In the genomic region with DNA sequence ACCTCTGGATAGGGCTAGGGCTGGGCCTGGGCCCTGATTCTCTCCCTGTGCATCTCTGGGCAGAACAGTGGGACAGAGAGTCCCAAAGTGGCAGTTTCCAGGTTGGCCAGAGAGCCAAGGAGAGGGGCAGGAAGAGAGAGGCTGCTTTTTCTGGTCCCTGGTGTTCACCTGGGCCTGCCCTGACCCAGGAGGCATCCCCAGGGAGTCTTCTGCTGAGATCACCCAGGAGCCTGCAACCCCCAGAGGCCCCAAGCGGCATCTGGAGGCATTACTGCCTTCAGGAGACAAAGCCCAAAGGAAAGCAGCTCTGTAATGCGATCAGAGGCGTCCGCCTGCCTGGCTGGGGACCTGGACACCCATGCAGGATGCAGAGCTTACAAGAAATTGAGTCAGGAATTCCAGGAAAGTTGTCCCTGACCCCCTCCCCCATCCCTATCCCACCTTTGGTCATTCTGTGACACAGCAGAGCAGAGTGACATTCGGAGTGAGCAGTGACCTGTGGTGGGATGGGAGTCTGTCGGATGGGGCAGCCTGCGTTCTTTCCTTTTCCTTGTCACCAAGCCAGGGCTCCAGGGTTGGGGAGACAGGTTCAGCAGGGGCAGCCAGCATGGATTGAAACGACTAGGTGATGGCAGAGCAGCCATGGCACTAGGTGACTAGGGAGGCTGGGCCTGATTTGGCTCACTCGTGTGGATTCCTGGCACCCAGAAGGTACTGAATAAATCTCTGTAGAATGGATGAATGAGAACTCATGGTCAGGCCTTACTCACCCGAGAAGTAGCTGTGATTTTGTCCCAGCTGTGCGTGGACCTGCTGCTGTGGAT, we compare ENCODE assay signal across 1 cellular context.
TF ChIP-seq lines count a peak whose summit lies in the region.

No MANE protein-coding gene starts in this region.

TF ChIP-seq in H1, 55 proteins besides CTCF, POLR2A, EP300 and RAD21:
- no peak for TF ChIP-seq HDAC2 (IDR thresholded peaks at IDR 0.05; ENCODE audit: borderline replicate concordance in 1 of 2, low read depth in 2 of 2, low read length in 2 of 2)
- no peak for TF ChIP-seq JUN (IDR thresholded peaks at IDR 0.05; ENCODE audit: low read depth, low read length)
TF ChIP-seq in H1: peak in this region for 0.
